25 cellular contexts compared by ENCODE assay signal in the genomic region with DNA sequence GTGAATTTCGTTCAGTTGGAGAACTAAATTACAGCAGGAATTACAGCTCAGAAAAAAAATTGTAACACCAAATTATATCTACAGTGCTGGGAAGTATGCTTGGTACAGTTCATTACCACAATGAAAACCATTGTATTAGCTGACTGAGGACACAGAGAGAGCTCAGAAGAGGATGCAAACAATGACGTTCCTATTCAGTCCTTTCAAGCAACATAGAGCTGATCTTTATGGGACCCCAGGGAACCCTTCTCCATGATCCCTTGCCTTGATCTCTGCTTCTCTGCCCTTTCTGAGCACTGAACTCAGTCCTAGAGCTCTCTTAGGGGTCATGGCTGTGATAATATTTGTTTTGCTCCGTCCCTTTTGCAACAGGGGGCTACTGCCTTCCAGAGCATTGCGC. TPM values are rescaled to one million over a fixed set of nuclear protein-coding genes. Genes with fewer than 3 reads are reported as not detected.
DNase-seq lines count a peak whose midpoint lies in the region; ATAC-seq and TF ChIP-seq lines count a peak whose summit lies in the region.
"Had no signal": no experiment of that assay in that cellular context is flagged by ENCODE, and none has a peak within 500 bp of the region (broad histone marks: within the 10 kb centered on the region; RNA-seq: fewer than 3 reads in every experiment).

No MANE protein-coding gene starts in this region.

- no peak overlapping the region for H3K4me3 Mint-ChIP-seq in activated CD4-positive, alpha-beta T cell treated with anti-CD3 and anti-CD28 coated beads, Interleukin-2, amount 10 ng/mL, durations not matched to agents 24 days and 14 days
- H3K4me3 Mint-ChIP-seq in activated CD8-positive, alpha-beta T cell treated with anti-CD3 and anti-CD28 coated beads for 36 hours: no peak overlapping the region
- H3K4me3 Mint-ChIP-seq: stimulated activated memory B cell treated with anti-CD40 and anti-IgM and Interleukin-4, amounts not matched to agents 10 μg/mL and 1 μg/mL and 100 μg/mL, for 72 hours; T-helper 17 cell had no signal

- intact Hi-C loops in sciatic nerve (cut with DNase I): no loop called here
- intact Hi-C loops in activated CD4-positive, alpha-beta T cell treated with anti-CD3 and anti-CD28 coated beads, Interleukin-2, amount 10 ng/mL, durations not matched to agents 24 days and 14 days (cut with micrococcal nuclease): no loop called here
- intact Hi-C loops in activated CD8-positive, alpha-beta T cell treated with anti-CD3 and anti-CD28 coated beads for 36 hours (cut with micrococcal nuclease): no loop called here
- intact Hi-C loops in vagina (cut with DNase I): loop anchor here (10.0 kb wide), 1 partner anchor 115 kb away; a partner anchor contains a TSS

- H3K27me3 ChIP-seq in vagina: no peaks in the 10 kb centered on the region
- H3K27me3 ChIP-seq: BE2C had no signal

- H3K27me3 Mint-ChIP-seq in activated CD4-positive, alpha-beta T cell treated with anti-CD3 and anti-CD28 coated beads, Interleukin-2, amount 10 ng/mL, durations not matched to agents 24 days and 14 days: peaks cover 29% of the 10 kb centered on the region
- H3K27me3 Mint-ChIP-seq in activated CD8-positive, alpha-beta T cell treated with anti-CD3 and anti-CD28 coated beads for 36 hours: peaks cover 24% of the 10 kb centered on the region

- peak; percentile 64 for DNase-seq in NCI-H526 treated with DMSO at 0.1 percent for 48 hours (lab: John Stamatoyannopoulos, UW)
- peak; percentile 12 for DNase-seq in left kidney (ENCODE audit: low read depth, low spot score)
- no peak for DNase-seq in sciatic nerve (ENCODE audit: low spot score)
- DNase-seq in activated CD4-positive, alpha-beta T cell treated with anti-CD3 and anti-CD28 coated beads, Interleukin-2, amount 10 ng/mL, durations not matched to agents 24 days and 14 days: no peak
- no peak for DNase-seq in activated CD8-positive, alpha-beta T cell treated with anti-CD3 and anti-CD28 coated beads for 36 hours
- DNase-seq in vagina (ENCODE audit: extremely low spot score in 2 of 2): no peak
- DNase-seq: activated CD4-positive, alpha-beta T cell treated with anti-CD3 and anti-CD28 coated beads, Interleukin-2, amount 50 U/mL, for 4 hours; activated naive CD4-positive, alpha-beta T cell treated with Interleukin-2 at 50 U/mL for 16 hours; activated T-cell treated with anti-CD3 and anti-CD28 coated beads, Interleukin-2, amount 50 U/mL, for 48 hours; BE2C; central memory CD4-positive, alpha-beta T cell; left ventricle myocardium inferior; NCI-H1436; NCI-H2081; NCI-H446 treated with DMSO at 0.1 percent for 48 hours; NK-92 treated with Interleukin-12 subunit alpha and Interleukin-12 subunit beta, amount 100 ng/mL, for 24 hours; psoas muscle; T-helper 17 cell had no signal

- CTCF ChIA-PET in HEK293 (lab: Yijun Ruan, JAX): interaction anchor here (0.5 to 1.6 kb wide), 3 partner anchors 18 to 514 kb away, joined by 3 to 13 read pairs (median 3); no protein-coding TSS in a partner anchor
- CTCF ChIA-PET in activated CD8-positive, alpha-beta T cell treated with anti-CD3 and anti-CD28 coated beads for 36 hours (lab: Charles Lee): interaction anchor here (0.6 to 2.1 kb wide), 3 partner anchors 10 to 17 kb away, joined by 4 to 7 read pairs (median 7); no protein-coding TSS in a partner anchor

- H3K4me3 ChIP-seq in HEK293 (ENCODE audit: low read depth, low read length) (no peak overlapping the region), vagina (no peak overlapping the region)
- H3K4me3 ChIP-seq: GM12878, left ventricle myocardium inferior, psoas muscle, suprapubic skin had no signal

- H3K36me3 Mint-ChIP-seq in activated CD4-positive, alpha-beta T cell treated with anti-CD3 and anti-CD28 coated beads, Interleukin-2, amount 10 ng/mL, durations not matched to agents 24 days and 14 days (ENCODE audit: low read depth): no peaks in the 10 kb centered on the region
- H3K36me3 Mint-ChIP-seq in activated CD8-positive, alpha-beta T cell treated with anti-CD3 and anti-CD28 coated beads for 36 hours (ENCODE audit: low read depth): no peaks in the 10 kb centered on the region
- H3K36me3 Mint-ChIP-seq: stimulated activated memory B cell treated with anti-CD40 and anti-IgM and Interleukin-4, amounts not matched to agents 10 μg/mL and 1 μg/mL and 100 μg/mL, for 72 hours had no signal

- no peak overlapping the region for H3K27ac Mint-ChIP-seq in activated CD4-positive, alpha-beta T cell treated with anti-CD3 and anti-CD28 coated beads, Interleukin-2, amount 10 ng/mL, durations not matched to agents 24 days and 14 days
- H3K27ac Mint-ChIP-seq in activated CD8-positive, alpha-beta T cell treated with anti-CD3 and anti-CD28 coated beads for 36 hours: no peak overlapping the region
- H3K27ac Mint-ChIP-seq: stimulated activated memory B cell treated with anti-CD40 and anti-IgM and Interleukin-4, amounts not matched to agents 10 μg/mL and 1 μg/mL and 100 μg/mL, for 72 hours; T-helper 17 cell had no signal

- H3K4me1 ChIP-seq in HEK293 (ENCODE audit: control insufficient read depth, insufficient read depth, low read length): 0 out of 2 replicates have a peak, but pooled peaks cover 5% of the 10 kb centered on the region
- H3K4me1 ChIP-seq in vagina: no peaks in the 10 kb centered on the region
- H3K4me1 ChIP-seq: left ventricle myocardium inferior, psoas muscle, suprapubic skin had no signal

- no peaks in the 10 kb centered on the region for H3K4me1 Mint-ChIP-seq in activated CD4-positive, alpha-beta T cell treated with anti-CD3 and anti-CD28 coated beads, Interleukin-2, amount 10 ng/mL, durations not matched to agents 24 days and 14 days
- H3K4me1 Mint-ChIP-seq in activated CD8-positive, alpha-beta T cell treated with anti-CD3 and anti-CD28 coated beads for 36 hours (ENCODE audit: low read depth): no peaks in the 10 kb centered on the region
- H3K4me1 Mint-ChIP-seq: stimulated activated memory B cell treated with anti-CD40 and anti-IgM and Interleukin-4, amounts not matched to agents 10 μg/mL and 1 μg/mL and 100 μg/mL, for 72 hours had no signal

- POLR2A ChIA-PET in HEK293 (lab: Yijun Ruan, JAX): interaction anchor here (0.8 to 1.7 kb wide), 2 partner anchors 69 to 113 kb away, joined by 3 to 5 read pairs; a partner anchor contains a TSS
- POLR2A ChIA-PET in activated CD8-positive, alpha-beta T cell treated with anti-CD3 and anti-CD28 coated beads for 36 hours (lab: Charles Lee): no interaction called here

- H3K9me3 ChIP-seq in HEK293 (ENCODE audit: control insufficient read depth, insufficient read depth, low read depth, low read length) (no peaks in the 10 kb centered on the region), vagina (no peaks in the 10 kb centered on the region)
- H3K9me3 ChIP-seq: BE2C, left ventricle myocardium inferior, psoas muscle, suprapubic skin had no signal

- peak; percentile 94 for ATAC-seq in sciatic nerve
- no peak for ATAC-seq in activated CD8-positive, alpha-beta T cell treated with anti-CD3 and anti-CD28 coated beads for 36 hours
- ATAC-seq: GM12878; psoas muscle; SK-N-SH treated with all-trans-retinoic acid at 6 μM for 48 hours; stimulated activated memory B cell treated with anti-CD40 and anti-IgM and Interleukin-4, amounts not matched to agents 10 μg/mL and 1 μg/mL and 100 μg/mL, for 72 hours; T-helper 17 cell had no signal

- H3K36me3 ChIP-seq in HEK293 (ENCODE audit: control insufficient read depth in 2 of 2, insufficient read depth in 1 of 2, low read length in 2 of 2): no peaks in the 10 kb centered on the region; a peak in 1 of 3 replicates
- no peaks in the 10 kb centered on the region for H3K36me3 ChIP-seq in vagina
- H3K36me3 ChIP-seq: BE2C, left ventricle myocardium inferior, suprapubic skin had no signal

- no peak for TF ChIP-seq POLR2A in vagina (IDR thresholded peaks at IDR 0.05)

- no peaks in the 10 kb centered on the region for H3K9me3 Mint-ChIP-seq in activated CD4-positive, alpha-beta T cell treated with anti-CD3 and anti-CD28 coated beads, Interleukin-2, amount 10 ng/mL, durations not matched to agents 24 days and 14 days
- no peaks in the 10 kb centered on the region for H3K9me3 Mint-ChIP-seq in activated CD8-positive, alpha-beta T cell treated with anti-CD3 and anti-CD28 coated beads for 36 hours
- H3K9me3 Mint-ChIP-seq: stimulated activated memory B cell treated with anti-CD40 and anti-IgM and Interleukin-4, amounts not matched to agents 10 μg/mL and 1 μg/mL and 100 μg/mL, for 72 hours had no signal

- no peak for TF ChIP-seq CTCF in HEK293 (tag by site-specific recombination; IDR thresholded peaks at IDR 0.05)
- TF ChIP-seq CTCF in activated CD8-positive, alpha-beta T cell treated with anti-CD3 and anti-CD28 coated beads for 36 hours (IDR thresholded peaks at IDR 0.05): no peak
- no peak for TF ChIP-seq CTCF in vagina (IDR thresholded peaks at IDR 0.05)

- no peak overlapping the region for H3K27ac ChIP-seq in HEK293 (ENCODE audit: extremely low read depth, low read depth, low read length)
- H3K27ac ChIP-seq in vagina: no peak overlapping the region
- H3K27ac ChIP-seq: left ventricle myocardium inferior, psoas muscle, suprapubic skin had no signal

TF ChIP-seq in HEK293, 187 proteins besides CTCF, POLR2A, EP300 and RAD21 (continues in another document):
- TF ChIP-seq ZNF660 (tag by site-specific recombination; IDR thresholded peaks at IDR 0.05) (no peak), ZNF114 (tag by site-specific recombination; IDR thresholded peaks at IDR 0.05) (no peak), ZBTB48 (tag by site-specific recombination; IDR thresholded peaks at IDR 0.05) (peak; percentile 75)
- TF ChIP-seq, protein P1, sequence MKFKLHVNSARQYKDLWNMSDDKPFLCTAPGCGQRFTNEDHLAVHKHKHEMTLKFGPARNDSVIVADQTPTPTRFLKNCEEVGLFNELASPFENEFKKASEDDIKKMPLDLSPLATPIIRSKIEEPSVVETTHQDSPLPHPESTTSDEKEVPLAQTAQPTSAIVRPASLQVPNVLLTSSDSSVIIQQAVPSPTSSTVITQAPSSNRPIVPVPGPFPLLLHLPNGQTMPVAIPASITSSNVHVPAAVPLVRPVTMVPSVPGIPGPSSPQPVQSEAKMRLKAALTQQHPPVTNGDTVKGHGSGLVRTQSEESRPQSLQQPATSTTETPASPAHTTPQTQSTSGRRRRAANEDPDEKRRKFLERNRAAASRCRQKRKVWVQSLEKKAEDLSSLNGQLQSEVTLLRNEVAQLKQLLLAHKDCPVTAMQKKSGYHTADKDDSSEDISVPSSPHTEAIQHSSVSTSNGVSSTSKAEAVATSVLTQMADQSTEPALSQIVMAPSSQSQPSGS (tag by site-specific recombination; IDR thresholded peaks at IDR 0.05; ENCODE audit: low read depth): no peak

RNA-seq across cellular contexts. Expression of a gene that starts 3.0 kb away (rescaled TPM):
- total RNA-seq in sciatic nerve: 0.22 TPM
- not detected in 2 replicates for total RNA-seq in activated CD4-positive, alpha-beta T cell treated with anti-CD3 and anti-CD28 coated beads, Interleukin-2, amount 10 ng/mL, durations not matched to agents 24 days and 14 days
- total RNA-seq in activated CD8-positive, alpha-beta T cell treated with anti-CD3 and anti-CD28 coated beads for 36 hours: not detected
- not detected for total RNA-seq in vagina
- total RNA-seq: GM12878, H1, left ventricle myocardium inferior, suprapubic skin, T-helper 17 cell, ureter had no signal

RNA-seq across cellular contexts. Expression of a gene that starts 30.6 kb away (rescaled TPM):
- total RNA-seq in sciatic nerve (16.3 TPM), vagina (11.0 TPM)
- 18.9 and 21.4 TPM in 2 replicates for total RNA-seq in activated CD4-positive, alpha-beta T cell treated with anti-CD3 and anti-CD28 coated beads, Interleukin-2, amount 10 ng/mL, durations not matched to agents 24 days and 14 days
- total RNA-seq in activated CD8-positive, alpha-beta T cell treated with anti-CD3 and anti-CD28 coated beads for 36 hours: 1 to 10 TPM; 8.5 to 9.5 TPM

Comparison
In these comparisons a context has a peak if more than half of its experiments do, and no peak if none do; other contexts are left out.
1. DNase-seq: peak in NCI-H526 treated with DMSO at 0.1 percent for 48 hours (single experiment) and left kidney (single experiment); none in sciatic nerve (single experiment), activated CD4-positive, alpha-beta T cell treated with anti-CD3 and anti-CD28 coated beads, Interleukin-2, amount 10 ng/mL, durations not matched to agents 24 days and 14 days (single experiment), activated CD8-positive, alpha-beta T cell treated with anti-CD3 and anti-CD28 coated beads for 36 hours (single experiment) and vagina (0 of 2).